ENCODE assay signal across 1 cellular context in the genomic region with DNA sequence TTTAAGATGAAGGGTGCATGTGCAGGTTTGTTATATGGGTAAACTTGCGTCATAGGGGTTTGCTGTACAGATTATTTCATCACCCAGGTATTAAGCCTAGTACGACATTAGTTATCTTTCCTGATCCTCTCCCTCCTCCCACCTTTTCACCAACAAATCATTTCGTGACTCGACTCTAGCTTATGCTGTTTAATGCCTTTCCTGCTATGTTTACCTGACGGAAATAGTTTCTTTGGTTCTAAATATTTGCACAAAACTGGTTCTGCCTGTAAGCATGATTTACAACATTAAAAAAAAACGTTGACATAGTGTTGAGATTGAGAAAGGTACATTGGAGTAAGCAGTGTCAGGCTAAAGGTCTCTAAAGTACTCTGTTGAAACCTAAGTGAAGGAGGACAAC.
TF ChIP-seq lines count a peak whose summit lies in the region.

No MANE protein-coding gene starts in this region.

TF ChIP-seq in IMR-90, 13 proteins besides CTCF, POLR2A, EP300 and RAD21:
- TF ChIP-seq, protein P1, sequence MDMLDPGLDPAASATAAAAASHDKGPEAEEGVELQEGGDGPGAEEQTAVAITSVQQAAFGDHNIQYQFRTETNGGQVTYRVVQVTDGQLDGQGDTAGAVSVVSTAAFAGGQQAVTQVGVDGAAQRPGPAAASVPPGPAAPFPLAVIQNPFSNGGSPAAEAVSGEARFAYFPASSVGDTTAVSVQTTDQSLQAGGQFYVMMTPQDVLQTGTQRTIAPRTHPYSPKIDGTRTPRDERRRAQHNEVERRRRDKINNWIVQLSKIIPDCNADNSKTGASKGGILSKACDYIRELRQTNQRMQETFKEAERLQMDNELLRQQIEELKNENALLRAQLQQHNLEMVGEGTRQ (IDR thresholded peaks at IDR 0.05; ENCODE audit: low read depth, low read length) = no peak
- 0 out of 2 replicates have a peak, but pooled peaks have one; percentile 9 for TF ChIP-seq CEBPB (IDR thresholded peaks at IDR 0.05; ENCODE audit: low read depth, low read length)
